7 cellular contexts compared by ENCODE assay signal in genomic region chr4:112554271-112554670, GRCh38. TPM values are rescaled to one million over a fixed set of nuclear protein-coding genes. Genes with fewer than 3 reads are reported as not detected.
"Had no signal": no experiment of that assay in that cellular context is flagged by ENCODE, and none has a peak within 500 bp of the region (broad histone marks: within the 10 kb centered on the region; RNA-seq: fewer than 3 reads in every experiment).

No MANE protein-coding gene starts in this region.

RNA-seq across cellular contexts. Expression of gene NEUROG2, which starts 38.3 kb away (rescaled TPM):
- total RNA-seq: GM23248, GM23338, H1, H4, H7, H9, HFFc6 had no signal
- polyA plus RNA-seq: GM23248, GM23338 had no signal
